Comparison of ENCODE assay signal across 9 cellular contexts in the genomic region with DNA sequence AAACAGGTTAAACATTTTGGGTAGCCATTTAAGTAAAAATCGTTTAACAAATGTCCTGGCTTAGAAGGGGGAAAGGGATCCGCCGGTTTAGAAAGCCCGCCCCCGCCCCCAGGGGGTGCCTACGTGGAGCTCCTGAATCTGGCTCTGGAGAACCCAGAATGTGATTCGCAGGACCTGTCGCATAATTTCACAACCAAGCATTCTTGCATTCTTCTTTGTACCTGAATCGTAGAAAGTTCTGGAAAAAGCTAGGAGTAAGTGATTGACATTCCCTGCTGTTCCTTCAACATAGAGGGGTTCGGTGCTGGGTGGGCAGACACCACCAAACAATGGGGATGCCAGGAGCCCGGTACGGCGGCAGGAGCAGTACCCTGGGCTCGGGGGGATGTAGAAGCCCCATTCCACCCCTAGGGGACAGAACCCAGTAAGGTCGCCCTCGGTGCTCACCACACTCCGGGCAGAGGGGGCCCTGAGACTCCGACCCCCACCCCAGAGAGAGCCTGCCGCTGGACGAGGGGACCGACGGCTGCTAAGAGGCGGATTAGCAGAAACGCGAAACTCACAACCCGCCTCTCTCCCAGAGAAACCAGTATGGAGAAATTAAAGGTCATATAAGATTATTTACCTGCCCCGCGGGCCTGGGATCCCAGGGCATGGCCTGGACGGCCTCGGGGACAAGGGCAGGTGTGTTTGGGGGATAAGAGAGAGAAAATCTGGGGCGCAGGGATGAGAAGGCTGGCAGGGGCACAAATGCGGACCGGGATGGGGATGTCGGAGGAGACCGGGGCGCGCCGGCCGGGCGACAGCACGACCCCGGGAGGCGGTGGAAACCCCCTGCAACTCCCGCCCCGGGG. TPM values are rescaled to one million over a fixed set of nuclear protein-coding genes. Genes with fewer than 3 reads are reported as not detected.
A peak's percentile ranks its signal among the peaks of the same experiment; 100 is the strongest.
DNase-seq lines count a peak whose midpoint lies in the region; ATAC-seq, FAIRE-seq and TF ChIP-seq lines count a peak whose summit lies in the region.
"Had no signal": no experiment of that assay in that cellular context is flagged by ENCODE, and none has a peak within 500 bp of the region (broad histone marks: within the 10 kb centered on the region; RNA-seq: fewer than 3 reads in every experiment).

No MANE protein-coding gene starts in this region.

- peaks cover 11% of the 10 kb centered on the region for H3K4me1 Mint-ChIP-seq in T-helper 17 cell

- intact Hi-C loops in endothelial cell of umbilical vein (cut with micrococcal nuclease): loop anchor here (2.0 kb wide), 2 partner anchors 49 to 133 kb away; no protein-coding TSS in a partner anchor

- dilution Hi-C loops in endothelial cell of umbilical vein (cut with MboI; ENCODE audit: extremely low pct_ligation_motif_present, low sequenced_read_pairs): no loop called here

- H3K36me3 ChIP-seq in endothelial cell of umbilical vein (ENCODE audit: control insufficient read depth in 2 of 2, extremely low read depth in 1 of 2, insufficient read depth in 2 of 2, low read length in 2 of 2): no peaks in the 10 kb centered on the region

- peak overlapping the region; percentile 83 to 92 (median 89) for H3K4me3 ChIP-seq in endothelial cell of umbilical vein (replicated peaks in 1 of 3; ENCODE audit: insufficient read depth in 1 of 3, low read depth in 1 of 3, low read length in 3 of 3)

- peak; percentile 14 to 27 for TF ChIP-seq CTCF in endothelial cell of umbilical vein (IDR thresholded peaks at IDR 0.05; ENCODE audit: extremely low read depth in 1 of 2, insufficient read depth in 1 of 2, low read depth in 1 of 2, low read length in 2 of 2)

- DNase-seq in GM03348 (ENCODE audit: low spot score) (peak; percentile 51), T-helper 17 cell (no peak), endothelial cell of umbilical vein (ENCODE audit: low read depth, low spot score) (peak; percentile 22), myocyte (ENCODE audit: low read depth) (peak; percentile 38), retina (no peak), SKM-1 treated with dmso at 0.1 percent for 144 hours (lab: John Stamatoyannopoulos, UW; ENCODE audit: unreplicated experiment) (no peak)

- peaks cover 9% of the 10 kb centered on the region for H3K4me1 ChIP-seq in endothelial cell of umbilical vein (ENCODE audit: control insufficient read depth, extremely low read depth, insufficient read depth, low read length)

- no peaks in the 10 kb centered on the region for H3K9me1 ChIP-seq in endothelial cell of umbilical vein (replicated peaks; ENCODE audit: control insufficient read depth, extremely low read depth, insufficient read depth, low read length)

- H3K36me3 Mint-ChIP-seq in T-helper 17 cell (ENCODE audit: low read depth): peaks cover 2% of the 10 kb centered on the region

- ATAC-seq in GM19468 (IDR thresholded peaks at IDR 0.05; ENCODE audit: extremely low read depth, unreplicated experiment) (peak; percentile 40), HG03460 (IDR thresholded peaks at IDR 0.05; ENCODE audit: unreplicated experiment) (peak; percentile 42), T-helper 17 cell (peak; percentile 48)

- H3K27ac Mint-ChIP-seq in T-helper 17 cell: peak overlapping the region; percentile 65

- peak overlapping the region; percentile 89 for H3K9ac ChIP-seq in endothelial cell of umbilical vein (replicated peaks; ENCODE audit: extremely low read depth, insufficient read depth, low read length)

- H3K9me3 ChIP-seq in T-helper 17 cell (ENCODE audit: control insufficient read depth, low read length, poor library complexity, severe bottlenecking) (no peaks in the 10 kb centered on the region), endothelial cell of umbilical vein (replicated peaks; ENCODE audit: control insufficient read depth, insufficient read depth, low read length) (no peaks in the 10 kb centered on the region)

- H4K20me1 ChIP-seq in endothelial cell of umbilical vein (replicated peaks; ENCODE audit: control insufficient read depth, extremely low read depth, insufficient read depth, low read length): no peaks in the 10 kb centered on the region

- TSS peak; percentile 50 for BruUV-seq in endothelial cell of umbilical vein (replicated peaks; lab: Mats Ljungman, UMichigan)

- POLR2A ChIA-PET in endothelial cell of umbilical vein (lab: Charles Lee): interaction anchor here (0.8 kb wide), 1 partner anchor 75 kb away, joined by 8 read pairs; no protein-coding TSS in a partner anchor

- peak overlapping the region; percentile 95 for H3K4me3 Mint-ChIP-seq in T-helper 17 cell

- no peaks in the 10 kb centered on the region for H3K79me2 ChIP-seq in endothelial cell of umbilical vein (ENCODE audit: control insufficient read depth, insufficient read depth, low read length)

- H3K27ac ChIP-seq in endothelial cell of umbilical vein (ENCODE audit: insufficient read depth, low read depth, low read length): no peak overlapping the region

- H3K27me3 Mint-ChIP-seq in T-helper 17 cell: peaks cover 68% of the 10 kb centered on the region

- CTCF ChIA-PET in endothelial cell of umbilical vein (lab: Charles Lee): interaction anchor here (0.6 to 3.2 kb wide), 5 partner anchors 12 to 1416 kb away, joined by 3 to 19 read pairs (median 4); no protein-coding TSS in a partner anchor

- no peak for FAIRE-seq in endothelial cell of umbilical vein (lab: Jason Lieb, UNC)
- FAIRE-seq: endometrium had no signal

- TF ChIP-seq POLR2A in endothelial cell of umbilical vein (IDR thresholded peaks at IDR 0.05; ENCODE audit: low read depth, low read length): no peak

- H3K4me2 ChIP-seq in endothelial cell of umbilical vein (ENCODE audit: insufficient read depth, low read length): peak overlapping the region; percentile 92

- peak overlapping the region; percentile 87 for H2AFZ ChIP-seq in endothelial cell of umbilical vein (ENCODE audit: low read depth, low read length)

- no peaks in the 10 kb centered on the region for H3K27me3 ChIP-seq in endothelial cell of umbilical vein (ENCODE audit: control insufficient read depth in 2 of 2, insufficient read depth in 2 of 2, low read length in 2 of 2)

TF ChIP-seq in endothelial cell of umbilical vein, 7 proteins besides CTCF, POLR2A, EP300 and RAD21:
- TF ChIP-seq MAX (IDR thresholded peaks at IDR 0.05; ENCODE audit: insufficient read depth, insufficient read length) (no peak), EZH2 (IDR thresholded peaks at IDR 0.05; ENCODE audit: borderline replicate concordance, low read depth, low read length, severe bottlenecking) (peak; percentile 49)

RNA-seq across cellular contexts. Expression of gene CSRP2, which starts 0.5 kb away (rescaled TPM):
- not detected for total RNA-seq in T-helper 17 cell
- 12.7 and 13.4 TPM in 2 replicates for total RNA-seq in endothelial cell of umbilical vein
- polyA plus RNA-seq in endothelial cell of umbilical vein: 7.2 and 8.8 TPM in 2 replicates
- polyA plus RNA-seq in endothelial cell of umbilical vein (2011; cell fraction: cytosol; rRNA removed): 15.0 and 16.2 TPM in 2 replicates
- polyA plus RNA-seq in endothelial cell of umbilical vein (2011; cell fraction: nucleus; rRNA removed): 10.3 and 10.7 TPM in 2 replicates
- 7.1 and 11.6 TPM in 2 replicates for polyA plus RNA-seq in endothelial cell of umbilical vein (2012)
- polyA minus RNA-seq in endothelial cell of umbilical vein: 4.9 and 7.3 TPM in 2 replicates
- polyA minus RNA-seq in endothelial cell of umbilical vein (2011; cell fraction: cytosol; rRNA and poly(A)+ RNA removed): 4.1 TPM
- polyA minus RNA-seq in endothelial cell of umbilical vein (2011; cell fraction: nucleus; rRNA and poly(A)+ RNA removed): 4.6 and 10.0 TPM in 2 replicates
- total RNA-seq in myocyte: 40.2 and 76.0 TPM in 2 replicates
- 161 TPM for polyA plus RNA-seq in myocyte (2012)

Comparison
In these comparisons a context has a peak if more than half of its experiments do, and no peak if none do; other contexts are left out.
1. DNase-seq: peak in GM03348 (single experiment), endothelial cell of umbilical vein (single experiment) and myocyte (single experiment); none in T-helper 17 cell (0 of 3), retina (single experiment) and SKM-1 treated with dmso at 0.1 percent for 144 hours (single experiment).
2. RNA of gene CSRP2, which starts 0.5 kb away (total RNA-seq): 40.2 to 76.0 TPM in myocyte and 12.7 to 13.4 TPM in endothelial cell of umbilical vein; not detected in T-helper 17 cell; every median in the first group is over 10 times any median in the second.
3. Peak in every context shown above with its lines, with median percentiles within 50 percentile points of each other: ATAC-seq.